ENCODE assay signal across 10 cellular contexts in genomic region chr9:124818431-124819281, GRCh38. TPM values are rescaled to one million over a fixed set of nuclear protein-coding genes. Genes with fewer than 3 reads are reported as not detected.
DNase-seq lines count a peak whose midpoint lies in the region; ATAC-seq, FAIRE-seq and TF ChIP-seq lines count a peak whose summit lies in the region.
"Had no signal": no experiment of that assay in that cellular context is flagged by ENCODE, and none has a peak within 500 bp of the region (broad histone marks: within the 10 kb centered on the region; RNA-seq: fewer than 3 reads in every experiment).

No MANE protein-coding gene starts in this region.

- H3K4me1 ChIP-seq in OCI-LY7 (ENCODE audit: insufficient read depth, low read length, poor library complexity, severe bottlenecking), result peaks cover 18% of the 10 kb centered on the region
- H3K4me1 ChIP-seq: BLaER1 had no signal

- no peak for TF ChIP-seq CTCF in OCI-LY7 (conservative IDR thresholded peaks at IDR 0.05; ENCODE audit: low read length)

- intact Hi-C loops in OCI-LY7 (cut with micrococcal nuclease; ENCODE audit: unreplicated experiment), result no loop called here

- DNase-seq in activated CD4-positive, CD25-positive, alpha-beta regulatory T cell treated with anti-CD3 and anti-CD28 coated beads, Interleukin-2, amount 50 U/mL, for 72 hours, result peak; percentile 44
- no peak for DNase-seq in activated CD4-positive, CD25-positive, alpha-beta regulatory T cell (lab: John Stamatoyannopoulos, UW)
- peak; percentile 62 for DNase-seq in OCI-LY7 (ENCODE audit: low spot score)
- DNase-seq in epithelial cell of prostate (ENCODE audit: low read depth, low spot score), result peak; percentile 88
- DNase-seq in frontal cortex (ENCODE audit: low spot score in 2 of 2), result no peak

- peak overlapping the region; percentile 73 for H3K4me2 ChIP-seq in OCI-LY7 (ENCODE audit: low read length)
- H3K4me2 ChIP-seq: BLaER1 had no signal

- no peak overlapping the region for H3K4me3 Mint-ChIP-seq in stimulated activated memory B cell treated with anti-CD40 and anti-IgM and Interleukin-4, amounts not matched to agents 10 μg/mL and 1 μg/mL and 100 μg/mL, for 72 hours

- H3K27ac ChIP-seq in OCI-LY7 (ENCODE audit: low read depth, low read length, poor library complexity, severe bottlenecking) (peak overlapping the region; percentile 58), epithelial cell of prostate (peak overlapping the region; percentile 91)
- H3K27ac ChIP-seq: BLaER1 had no signal

- BruUV-seq in OCI-LY7 (replicated peaks; lab: Mats Ljungman, UMichigan), result no TSS peak

- H3K79me2 ChIP-seq in OCI-LY7 (ENCODE audit: insufficient read depth, low read depth, low read length), result no peaks in the 10 kb centered on the region

- FAIRE-seq in frontal cortex (lab: Jason Lieb, UNC), result no peak

- peak; percentile 84 for ATAC-seq in stimulated activated memory B cell treated with anti-CD40 and anti-IgM and Interleukin-4, amounts not matched to agents 10 μg/mL and 1 μg/mL and 100 μg/mL, for 72 hours
- no peak for ATAC-seq in HG02981 (IDR thresholded peaks at IDR 0.05; ENCODE audit: unreplicated experiment)
- ATAC-seq in HG03460 (IDR thresholded peaks at IDR 0.05; ENCODE audit: unreplicated experiment), result no peak

- CTCF ChIA-PET in OCI-LY7 (lab: Charles Lee; ENCODE audit: unreplicated experiment), result no interaction called here

- H3K4me1 Mint-ChIP-seq in stimulated activated memory B cell treated with anti-CD40 and anti-IgM and Interleukin-4, amounts not matched to agents 10 μg/mL and 1 μg/mL and 100 μg/mL, for 72 hours, result peaks cover 9% of the 10 kb centered on the region

- H3K9me3 ChIP-seq in OCI-LY7 (ENCODE audit: low read length), result no peaks in the 10 kb centered on the region
- H3K9me3 ChIP-seq: BLaER1 had no signal

- POLR2A ChIA-PET in OCI-LY7 (lab: Charles Lee), result interaction anchor here (0.6 to 1.0 kb wide), 4 partner anchors 9 to 251 kb away, joined by 3 to 7 read pairs (median 4); no protein-coding TSS in a partner anchor

- no peaks in the 10 kb centered on the region for H4K20me1 ChIP-seq in OCI-LY7 (ENCODE audit: insufficient read depth, low read length)
- H4K20me1 ChIP-seq: BLaER1 had no signal

- peak overlapping the region; percentile 64 for H3K27ac Mint-ChIP-seq in stimulated activated memory B cell treated with anti-CD40 and anti-IgM and Interleukin-4, amounts not matched to agents 10 μg/mL and 1 μg/mL and 100 μg/mL, for 72 hours

- H3K36me3 ChIP-seq in OCI-LY7 (ENCODE audit: insufficient read depth, low read length), result no peaks in the 10 kb centered on the region
- H3K36me3 ChIP-seq: BLaER1 had no signal

- no peaks in the 10 kb centered on the region for H3K9me3 Mint-ChIP-seq in stimulated activated memory B cell treated with anti-CD40 and anti-IgM and Interleukin-4, amounts not matched to agents 10 μg/mL and 1 μg/mL and 100 μg/mL, for 72 hours

- no peaks in the 10 kb centered on the region for H3K9me2 ChIP-seq in OCI-LY7 (ENCODE audit: insufficient read depth, low read length)

- H2AFZ ChIP-seq in OCI-LY7 (ENCODE audit: low read length), result peak overlapping the region; percentile 95

- H3K4me3 ChIP-seq in OCI-LY7 (ENCODE audit: low read depth, low read length, poor library complexity, severe bottlenecking), result peak overlapping the region; percentile 43
- H3K4me3 ChIP-seq: BLaER1 had no signal

- peaks cover 28% of the 10 kb centered on the region for H3K27me3 Mint-ChIP-seq in stimulated activated memory B cell treated with anti-CD40 and anti-IgM and Interleukin-4, amounts not matched to agents 10 μg/mL and 1 μg/mL and 100 μg/mL, for 72 hours

- H3K36me3 Mint-ChIP-seq in stimulated activated memory B cell treated with anti-CD40 and anti-IgM and Interleukin-4, amounts not matched to agents 10 μg/mL and 1 μg/mL and 100 μg/mL, for 72 hours, result no peaks in the 10 kb centered on the region

RNA-seq across cellular contexts. Expression of gene WDR38, which starts 34.6 kb away (rescaled TPM):
- not detected in 2 replicates for total RNA-seq in OCI-LY7 (2014; rRNA removed; shearing (Covaris generic))
- total RNA-seq in OCI-LY7 (2022) (not detected in 2 replicates), frontal cortex (not detected)
- total RNA-seq: liver had no signal

RNA-seq across cellular contexts. Expression of gene OLFML2A, which starts 41.7 kb away (rescaled TPM):
- 3.4 and 4.4 TPM in 2 replicates for total RNA-seq in OCI-LY7 (2014; rRNA removed; shearing (Covaris generic))
- total RNA-seq in OCI-LY7 (2022), result 6.0 and 6.7 TPM in 2 replicates
- total RNA-seq in frontal cortex, result 1.6 TPM

RNA-seq across cellular contexts. Expression of gene RPL35, which starts 43.1 kb away (rescaled TPM):
- 4,825 and 6,190 TPM in 2 replicates for total RNA-seq in OCI-LY7 (2014; rRNA removed; shearing (Covaris generic))
- total RNA-seq in OCI-LY7 (2022) (1,679 and 1,713 TPM in 2 replicates), frontal cortex (884 TPM)

RNA-seq across cellular contexts. Expression of gene ARPC5L, which starts 43.3 kb away (rescaled TPM):
- 70.0 and 74.0 TPM in 2 replicates for total RNA-seq in OCI-LY7 (2014; rRNA removed; shearing (Covaris generic))
- total RNA-seq in OCI-LY7 (2022), result 91.5 and 107 TPM in 2 replicates
- 10.6 TPM for total RNA-seq in frontal cortex

RNA-seq across cellular contexts. Expression of gene NR6A1, which starts 47.5 kb away (rescaled TPM):
- total RNA-seq in OCI-LY7 (2014; rRNA removed; shearing (Covaris generic)), result 13.0 and 17.5 TPM in 2 replicates
- total RNA-seq in OCI-LY7 (2022) (21.7 and 23.0 TPM in 2 replicates), frontal cortex (1.6 TPM)

Comparison
In these comparisons a context has a peak if more than half of its experiments do, and no peak if none do; other contexts are left out.
1. DNase-seq: peak in activated CD4-positive, CD25-positive, alpha-beta regulatory T cell treated with anti-CD3 and anti-CD28 coated beads, Interleukin-2, amount 50 U/mL, for 72 hours (single experiment), OCI-LY7 (single experiment) and epithelial cell of prostate (single experiment); none in activated CD4-positive, CD25-positive, alpha-beta regulatory T cell (0 of 4) and frontal cortex (0 of 2).